ENCODE assay signal across 1 cellular context in genomic region chr21:36097427-36098230, GRCh38.
TF ChIP-seq lines count a peak whose summit lies in the region.

No MANE protein-coding gene starts in this region.

TF ChIP-seq in K562, 482 proteins besides CTCF, POLR2A, EP300 and RAD21 (continued from another document):
- TF ChIP-seq TEAD4 (IDR thresholded peaks at IDR 0.05; ENCODE audit: low read length): peak; percentile 73
- no peak for TF ChIP-seq TEAD4 (CRISPR knock-in tag; IDR thresholded peaks at IDR 0.05; ENCODE audit: borderline replicate concordance)
- peak; percentile 44 for TF ChIP-seq TAL1 (IDR thresholded peaks at IDR 0.05)
- 0 out of 4 replicates have a peak, but pooled peaks of 1 of the 2 experiments have one; percentile 29 for TF ChIP-seq RCOR1 (IDR thresholded peaks at IDR 0.05; ENCODE audit: borderline replicate concordance in 1 of 2, low read depth in 2 of 2, low read length in 2 of 2)
- peak; percentile 90 for TF ChIP-seq FOSL1 (tag; conservative IDR thresholded peaks at IDR 0.05)
- TF ChIP-seq MEIS2 (IDR thresholded peaks at IDR 0.05; ENCODE audit: partially characterized antibody): peak; percentile 98
- no peak for TF ChIP-seq GTF2B (IDR thresholded peaks at IDR 0.05; ENCODE audit: extremely low read depth, insufficient read length)
- peak; percentile 49 for TF ChIP-seq PBX2 (CRISPR knock-in tag; IDR thresholded peaks at IDR 0.05; ENCODE audit: low read depth)
- peak; percentile 95 for TF ChIP-seq PBX2 (tag; conservative IDR thresholded peaks at IDR 0.05; ENCODE audit: low read depth)
- peak; percentile 89 for TF ChIP-seq PKNOX1 (IDR thresholded peaks at IDR 0.05)
- peak; percentile 62; the same call in 1 of the 2 replicates for TF ChIP-seq SMARCA4 (IDR thresholded peaks at IDR 0.05)
- no peak for TF ChIP-seq HDGF (IDR thresholded peaks at IDR 0.05)
- TF ChIP-seq ARID3B (CRISPR knock-in tag; IDR thresholded peaks at IDR 0.05; ENCODE audit: borderline replicate concordance): no peak
- TF ChIP-seq LEF1 (IDR thresholded peaks at IDR 0.05): peak; percentile 75; the same call in 1 of the 2 replicates
- peak; percentile 96 for TF ChIP-seq ZNF766 (CRISPR knock-in tag; conservative IDR thresholded peaks at IDR 0.05)
- TF ChIP-seq ZNF24 (IDR thresholded peaks at IDR 0.05): no peak
